In the genomic region with DNA sequence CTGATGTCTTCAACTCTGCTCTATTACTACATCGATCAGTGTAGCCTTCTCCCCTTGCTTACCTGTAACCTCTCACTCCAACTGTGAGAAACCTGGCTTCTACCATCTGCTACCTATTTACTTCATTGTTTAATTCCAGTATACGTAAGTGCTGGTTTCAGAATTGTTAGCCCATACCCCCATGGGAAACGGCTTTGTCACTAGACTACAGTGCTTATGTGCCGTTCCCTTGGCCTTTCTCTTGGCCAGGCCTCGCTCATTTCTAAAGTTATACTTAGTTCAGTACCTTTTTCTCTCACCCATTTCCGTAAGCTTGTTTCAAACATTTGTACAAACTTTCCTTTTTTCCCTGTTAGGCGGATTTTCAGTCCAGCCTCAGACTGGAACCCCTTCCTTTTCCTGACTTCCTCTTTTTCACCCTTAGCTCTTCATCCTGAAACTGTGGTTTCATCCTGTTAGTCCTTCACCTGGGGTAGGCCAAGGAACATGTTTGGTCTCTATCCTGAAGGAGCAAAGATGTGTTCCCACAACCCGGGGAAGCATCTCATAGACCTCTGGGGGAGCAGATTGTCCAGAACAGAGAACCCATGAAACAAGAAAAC, we compare ENCODE assay signal across 25 cellular contexts.
DNase-seq lines count a peak whose midpoint lies in the region; ATAC-seq and FAIRE-seq lines count a peak whose summit lies in the region.
"Had no signal": no experiment of that assay in that cellular context is flagged by ENCODE, and none has a peak within 500 bp of the region (broad histone marks: within the 10 kb centered on the region; RNA-seq: fewer than 3 reads in every experiment).

No MANE protein-coding gene starts in this region.

- DNase-seq in DMS153 (lab: John Stamatoyannopoulos, UW) (peak; percentile 54), DMS153 treated with DMSO at 0.1 percent for 48 hours (lab: John Stamatoyannopoulos, UW; ENCODE audit: unreplicated experiment) (no peak), GM19239 (ENCODE audit: insufficient read length, low spot score) (no peak), NCI-H2171 (lab: John Stamatoyannopoulos, UW) (peak; percentile 97), memory B cell (ENCODE audit: low spot score in 2 of 2) (no peak), DMS114 treated with DMSO at 0.1 percent for 48 hours (lab: John Stamatoyannopoulos, UW; ENCODE audit: unreplicated experiment) (no peak)
- DNase-seq in effector CD8-positive, alpha-beta T cell (lab: John Stamatoyannopoulos, UW): no peak
- DNase-seq in activated CD4-positive, CD25-positive, alpha-beta regulatory T cell (lab: John Stamatoyannopoulos, UW): no peak
- DNase-seq: activated CD8-positive, alpha-beta memory T cell treated with anti-CD3 and anti-CD28 coated beads, Interleukin-2, amount 50 U/mL, for 4 hours; activated naive CD8-positive, alpha-beta T cell treated with anti-CD3 and anti-CD28 coated beads, Interleukin-2, amount 10 ng/mL, durations not matched to agents 7 days and 5 days; CD8-positive, alpha-beta T cell; cerebellar nuclear complex; erythroblast; foreskin fibroblast; H7; left lung; naive thymus-derived CD8-positive, alpha-beta T cell; NCI-H774; PC-9; SJCRH30; stimulated activated CD4-positive, alpha-beta T cell treated with anti-CD3 and anti-CD28 coated beads, Interleukin-2, amount 100 ng/mL, for 48 hours; stimulated activated naive CD8-positive, alpha-beta T cell treated with anti-CD3 and anti-CD28 coated beads, Interleukin-15, Interleukin-2, amounts not matched to agents 100 U/mL and 50 U/mL, for 24 hours; T-helper 1 cell had no signal

- no peak for ATAC-seq in memory B cell (ENCODE audit: low read depth)
- ATAC-seq: activated T-helper 17 cell treated with anti-CD3 and anti-CD28 coated beads, Interleukin-2, amount 50 U/mL, for 72 hours; CD8-positive, alpha-beta T cell; left lung; naive thymus-derived CD8-positive, alpha-beta T cell; stimulated activated naive CD8-positive, alpha-beta T cell treated with anti-CD3 and anti-CD28 coated beads, Interleukin-15, Interleukin-2, amounts not matched to agents 100 U/mL and 50 U/mL, for 24 hours had no signal

- FAIRE-seq in GM19239 (lab: Jason Lieb, UNC): peak; percentile 81

- peaks cover 2% of the 10 kb centered on the region for H3K27me3 Mint-ChIP-seq in memory B cell
- H3K27me3 Mint-ChIP-seq: activated T-helper 17 cell treated with anti-CD3 and anti-CD28 coated beads, Interleukin-2, amount 50 U/mL, for 72 hours had no signal

- H3K4me3 Mint-ChIP-seq in memory B cell: no peak overlapping the region
- H3K4me3 Mint-ChIP-seq: activated naive CD8-positive, alpha-beta T cell treated with anti-CD3 and anti-CD28 coated beads, Interleukin-2, amount 10 ng/mL, durations not matched to agents 7 days and 5 days; activated T-helper 17 cell treated with anti-CD3 and anti-CD28 coated beads, Interleukin-2, amount 50 U/mL, for 72 hours; CD8-positive, alpha-beta T cell; mesothelial cell of epicardium; naive thymus-derived CD8-positive, alpha-beta T cell had no signal

- H3K9me3 Mint-ChIP-seq in memory B cell: peaks cover 3% of the 10 kb centered on the region
- H3K9me3 Mint-ChIP-seq: activated naive CD8-positive, alpha-beta T cell treated with anti-CD3 and anti-CD28 coated beads, Interleukin-2, amount 10 ng/mL, durations not matched to agents 7 days and 5 days; activated T-helper 17 cell treated with anti-CD3 and anti-CD28 coated beads, Interleukin-2, amount 50 U/mL, for 72 hours; CD8-positive, alpha-beta T cell; mesothelial cell of epicardium; naive thymus-derived CD8-positive, alpha-beta T cell had no signal

- H3K4me1 Mint-ChIP-seq in memory B cell: peaks cover 7% of the 10 kb centered on the region
- H3K4me1 Mint-ChIP-seq: activated T-helper 17 cell treated with anti-CD3 and anti-CD28 coated beads, Interleukin-2, amount 50 U/mL, for 72 hours; mesothelial cell of epicardium; naive thymus-derived CD8-positive, alpha-beta T cell had no signal

- peak overlapping the region; percentile 22 for H3K27ac Mint-ChIP-seq in memory B cell
- H3K27ac Mint-ChIP-seq: activated naive CD8-positive, alpha-beta T cell treated with anti-CD3 and anti-CD28 coated beads, Interleukin-2, amount 10 ng/mL, durations not matched to agents 7 days and 5 days; activated T-helper 17 cell treated with anti-CD3 and anti-CD28 coated beads, Interleukin-2, amount 50 U/mL, for 72 hours; CD8-positive, alpha-beta T cell; mesothelial cell of epicardium; naive thymus-derived CD8-positive, alpha-beta T cell had no signal

- peaks cover 4% of the 10 kb centered on the region for H3K36me3 Mint-ChIP-seq in memory B cell
- H3K36me3 Mint-ChIP-seq: CD8-positive, alpha-beta T cell; mesothelial cell of epicardium; naive thymus-derived CD8-positive, alpha-beta T cell had no signal

Comparison
In these comparisons a context has a peak if more than half of its experiments do, and no peak if none do; other contexts are left out.
1. DNase-seq: peak in DMS153 (single experiment) and NCI-H2171 (single experiment); none in DMS153 treated with DMSO at 0.1 percent for 48 hours (single experiment), GM19239 (single experiment), memory B cell (0 of 2), effector CD8-positive, alpha-beta T cell (single experiment), activated CD4-positive, CD25-positive, alpha-beta regulatory T cell (0 of 4) and DMS114 treated with DMSO at 0.1 percent for 48 hours (single experiment).